ENCODE assay signal across 18 cellular contexts in the genomic region with DNA sequence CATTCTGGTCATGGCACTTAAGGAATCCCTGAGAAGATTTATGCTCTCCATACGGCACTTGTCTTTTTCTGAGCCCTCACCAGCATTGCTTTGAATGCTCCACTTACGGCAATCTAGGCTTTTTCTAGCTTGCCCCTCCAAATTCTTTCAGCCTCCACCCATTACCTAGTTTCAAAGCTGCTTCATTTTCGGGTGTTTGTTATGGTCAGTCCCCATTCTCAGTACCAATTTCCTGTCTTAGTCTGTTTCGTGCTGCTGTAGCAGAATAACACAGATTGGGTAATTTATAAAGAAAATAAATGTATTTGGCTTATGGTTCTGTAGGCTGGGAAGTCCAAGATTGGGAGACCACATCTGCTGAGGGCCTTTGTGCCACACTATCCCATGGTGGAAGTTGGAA. TPM values are rescaled to one million over a fixed set of nuclear protein-coding genes. Genes with fewer than 3 reads are reported as not detected.
DNase-seq lines count a peak whose midpoint lies in the region; ATAC-seq lines count a peak whose summit lies in the region.
"Had no signal": no experiment of that assay in that cellular context is flagged by ENCODE, and none has a peak within 500 bp of the region (broad histone marks: within the 10 kb centered on the region; RNA-seq: fewer than 3 reads in every experiment).

No MANE protein-coding gene starts in this region.

- no peak overlapping the region for H3K4me2 ChIP-seq in mesenchymal stem cell (ENCODE audit: low read length, poor library complexity, severe bottlenecking)
- H3K4me2 ChIP-seq: PC-9 had no signal

- no peak for DNase-seq in mesenchymal stem cell
- no peak for DNase-seq in stimulated activated CD8-positive, alpha-beta memory T cell treated with anti-CD3 and anti-CD28 coated beads, Interleukin-4, amount 100 ng/mL, for 48 hours
- DNase-seq in NCI-H524 treated with DMSO at 0.1 percent for 48 hours (lab: John Stamatoyannopoulos, UW) = no peak
- no peak for DNase-seq in SK-N-DZ (ENCODE audit: low spot score)
- DNase-seq in pons (ENCODE audit: low spot score) = no peak
- DNase-seq: activated effector memory CD4-positive, alpha-beta T cell treated with Interleukin-2 at 50 U/mL for 16 hours; adrenal gland; GM23248; KBM-7; NCI-H1105; NCI-H2171; NCI-H774; PC-9 had no signal

- no peak overlapping the region for H2BK12ac ChIP-seq in mesenchymal stem cell (ENCODE audit: low read length in 2 of 2)

- H2AK5ac ChIP-seq in mesenchymal stem cell (ENCODE audit: low read length, severe bottlenecking) = peak overlapping the region; percentile 64

- H3K4me1 ChIP-seq in mesenchymal stem cell (ENCODE audit: control insufficient read depth, insufficient read depth, low read depth, low read length) = peaks cover 7% of the 10 kb centered on the region

- H2AFZ ChIP-seq in mesenchymal stem cell (ENCODE audit: low read depth, low read length) = no peak overlapping the region
- H2AFZ ChIP-seq: GM23248, PC-9 had no signal

- H3K9me3 ChIP-seq in mesenchymal stem cell (ENCODE audit: control insufficient read depth, low read length) = no peaks in the 10 kb centered on the region
- H3K9me3 ChIP-seq: adrenal gland, suprapubic skin had no signal

- no peaks in the 10 kb centered on the region for H3K36me3 ChIP-seq in mesenchymal stem cell (ENCODE audit: control insufficient read depth in 1 of 2, insufficient read depth in 2 of 2, low read depth in 1 of 2, low read length in 2 of 2)
- H3K36me3 ChIP-seq: adrenal gland, suprapubic skin had no signal

- H2BK120ac ChIP-seq in mesenchymal stem cell (ENCODE audit: low read depth, low read length) = no peak overlapping the region

- H2BK15ac ChIP-seq in mesenchymal stem cell (ENCODE audit: low read depth, poor library complexity, severe bottlenecking) = no peak overlapping the region

- ATAC-seq in GM18868 (IDR thresholded peaks at IDR 0.05; ENCODE audit: unreplicated experiment) (peak; percentile 55), GM21390 (IDR thresholded peaks at IDR 0.05; ENCODE audit: unreplicated experiment) (peak; percentile 66), HG03139 (IDR thresholded peaks at IDR 0.05; ENCODE audit: unreplicated experiment) (peak; percentile 48)
- ATAC-seq: esophagus mucosa had no signal

- no peak overlapping the region for H3K9ac ChIP-seq in mesenchymal stem cell (ENCODE audit: low read length)
- H3K9ac ChIP-seq: GM23248 had no signal

- H3K18ac ChIP-seq in mesenchymal stem cell (ENCODE audit: low read depth in 1 of 2, low read length in 2 of 2) = no peak overlapping the region

- H3K4me3 ChIP-seq in mesenchymal stem cell (ENCODE audit: insufficient read depth in 1 of 2, low read depth in 1 of 2, low read length in 2 of 2) = no peak overlapping the region
- H3K4me3 ChIP-seq: adrenal gland, GM23248, PC-9, suprapubic skin had no signal

- H4K91ac ChIP-seq in mesenchymal stem cell (ENCODE audit: low read length) = no peak overlapping the region

- H2BK5ac ChIP-seq in mesenchymal stem cell (ENCODE audit: low read depth, low read length, poor library complexity, severe bottlenecking) = peak overlapping the region; percentile 1

- H3K4ac ChIP-seq in mesenchymal stem cell (ENCODE audit: low read depth in 1 of 2, low read length in 2 of 2) = no peak overlapping the region

- no peaks in the 10 kb centered on the region for H3K27me3 ChIP-seq in mesenchymal stem cell (ENCODE audit: control insufficient read depth in 1 of 2, insufficient read depth in 1 of 2, low read length in 2 of 2)
- H3K27me3 ChIP-seq: adrenal gland, suprapubic skin had no signal

- no peak overlapping the region for H3K14ac ChIP-seq in mesenchymal stem cell (ENCODE audit: low read length in 2 of 2)

- peaks cover 5% of the 10 kb centered on the region for H3K79me1 ChIP-seq in mesenchymal stem cell (replicated peaks; ENCODE audit: low read length, poor library complexity, severe bottlenecking)

- H3K23ac ChIP-seq in mesenchymal stem cell (ENCODE audit: low read length in 2 of 2) = no peak overlapping the region

- H3K27ac ChIP-seq in mesenchymal stem cell (ENCODE audit: low read length, poor library complexity, severe bottlenecking) = peak overlapping the region; percentile 77
- H3K27ac ChIP-seq: adrenal gland, GM23248, PC-9, suprapubic skin had no signal

- H4K8ac ChIP-seq in mesenchymal stem cell (ENCODE audit: low read length) = no peak overlapping the region

- 77% methylated on average over 4 of the region's 4 CpGs for WGBS in mesenchymal stem cell

RNA-seq across cellular contexts. Expression of a gene that starts 42.0 kb away (rescaled TPM):
- 6.0 TPM for polyA plus RNA-seq in mesenchymal stem cell (2013, experiment 1 of 2)
- polyA plus RNA-seq in mesenchymal stem cell (2013, experiment 2 of 2) = 5.8 TPM
- polyA plus RNA-seq in SK-N-DZ (2014; cell fraction: cytosol; rRNA removed) = 56.7 and 60.7 TPM in 2 replicates
- 140 and 233 TPM in 2 replicates for polyA plus RNA-seq in SK-N-DZ (2014; cell fraction: nucleus; rRNA removed)
